ENCODE assay signal across 20 cellular contexts in genomic region chr4:56745082-56745481, GRCh38.
"Had no signal": no experiment of that assay in that cellular context is flagged by ENCODE, and none has a peak within 500 bp of the region (broad histone marks: within the 10 kb centered on the region; RNA-seq: fewer than 3 reads in every experiment).

No MANE protein-coding gene starts in this region.

- H3K9me3 ChIP-seq: esophagus squamous epithelium, left lung, testis, upper lobe of right lung, uterus had no signal

- H3K27me3 ChIP-seq: esophagus squamous epithelium, left lung, neural progenitor cell, testis, tibial nerve, upper lobe of right lung, uterus had no signal

- H3K36me3 ChIP-seq: esophagus squamous epithelium, left lung, neural progenitor cell, tibial nerve, upper lobe of right lung, uterus had no signal

- H3K4me3 ChIP-seq: esophagus squamous epithelium, left lung, neural progenitor cell, testis, tibial nerve, upper lobe of right lung, uterus had no signal

- ATAC-seq: effector memory CD8-positive, alpha-beta T cell; left lung; naive thymus-derived CD4-positive, alpha-beta T cell; sciatic nerve; stimulated activated effector memory CD8-positive, alpha-beta T cell treated with anti-CD3 and anti-CD28 coated beads, Interleukin-12 subunit alpha, Interleukin-12 subunit beta, amount 100 ng/mL, for 72 hours; stimulated activated naive CD8-positive, alpha-beta T cell treated with anti-CD3 and anti-CD28 coated beads, Interleukin-15, Interleukin-2, amounts not matched to agents 100 U/mL and 50 U/mL, for 24 hours; upper lobe of right lung had no signal

- H3K27ac ChIP-seq: esophagus squamous epithelium, left lung, neural progenitor cell, parathyroid adenoma, testis, tibial nerve, upper lobe of right lung, uterus had no signal

- H3K4me1 ChIP-seq: left lung, neural progenitor cell, parathyroid adenoma, testis, tibial nerve, upper lobe of right lung, uterus had no signal

- DNase-seq: cortex of kidney; effector memory CD8-positive, alpha-beta T cell; esophagus squamous epithelium; head of caudate nucleus; kidney; left lung; mesenchymal stem cell; naive thymus-derived CD4-positive, alpha-beta T cell; stimulated activated CD4-positive, alpha-beta T cell treated with anti-CD3 and anti-CD28 coated beads, Interleukin-2, amount 100 ng/mL, for 24 hours; stimulated activated CD4-positive, alpha-beta T cell treated with anti-CD3 and anti-CD28 coated beads, Interleukin-4, amount 100 ng/mL, for 24 hours; stimulated activated naive CD8-positive, alpha-beta T cell treated with anti-CD3 and anti-CD28 coated beads, Interleukin-15, Interleukin-2, amounts not matched to agents 100 U/mL and 50 U/mL, for 24 hours; substantia nigra; testis; upper lobe of right lung; uterus had no signal
